Comparison of ENCODE assay signal across 8 cellular contexts in the genomic region with DNA sequence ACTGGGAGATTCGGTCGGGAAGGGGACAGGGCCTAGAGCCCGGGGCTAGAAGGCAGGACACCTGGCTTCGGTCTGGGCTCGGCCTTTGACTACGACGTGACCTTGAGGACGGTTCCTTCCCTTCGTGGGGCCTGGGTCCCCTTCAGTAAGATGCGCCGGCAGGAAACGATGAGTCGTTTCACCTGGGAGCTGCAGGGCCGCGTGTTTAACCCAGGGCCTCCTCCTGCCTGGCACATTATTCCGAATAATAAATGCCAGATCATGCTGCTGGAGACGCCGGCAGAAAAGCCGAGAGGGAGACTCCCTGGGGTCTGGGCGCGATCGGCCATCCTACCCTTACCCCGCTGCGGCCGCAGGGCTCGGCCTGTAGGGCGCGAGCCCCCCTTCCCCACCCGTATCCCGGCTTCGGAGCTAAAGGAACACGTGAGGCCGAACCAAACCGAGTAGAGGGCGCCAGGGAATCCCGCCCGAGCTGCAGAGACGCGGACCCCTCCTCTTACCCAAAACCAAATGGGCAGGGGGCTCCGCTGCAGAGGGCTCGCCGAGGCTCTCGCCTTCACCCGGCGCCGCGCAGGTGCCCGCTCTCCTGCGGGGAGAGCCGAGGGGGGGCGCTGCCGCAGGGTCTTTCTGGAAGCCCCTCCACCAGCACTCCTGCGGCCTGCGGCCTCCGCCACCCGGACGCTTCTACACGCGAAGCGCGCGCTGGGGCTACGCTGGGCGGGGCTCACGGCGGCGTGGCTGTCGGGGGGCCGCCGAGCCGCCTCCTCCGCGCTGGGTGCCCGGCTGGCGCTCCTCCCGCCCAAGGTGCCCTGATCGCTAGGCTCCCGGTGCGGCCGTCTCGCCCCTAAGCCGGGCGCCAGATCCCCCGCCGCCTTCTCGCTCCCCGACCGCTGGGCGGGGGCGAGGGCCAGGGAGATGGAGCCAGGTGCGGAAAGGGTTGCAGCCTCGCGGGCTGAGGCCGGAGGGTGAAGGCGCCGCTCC. TPM values are rescaled to one million over a fixed set of nuclear protein-coding genes. Genes with fewer than 3 reads are reported as not detected.
DNase-seq lines count a peak whose midpoint lies in the region; ATAC-seq and TF ChIP-seq lines count a peak whose summit lies in the region.

A gene with protein sequence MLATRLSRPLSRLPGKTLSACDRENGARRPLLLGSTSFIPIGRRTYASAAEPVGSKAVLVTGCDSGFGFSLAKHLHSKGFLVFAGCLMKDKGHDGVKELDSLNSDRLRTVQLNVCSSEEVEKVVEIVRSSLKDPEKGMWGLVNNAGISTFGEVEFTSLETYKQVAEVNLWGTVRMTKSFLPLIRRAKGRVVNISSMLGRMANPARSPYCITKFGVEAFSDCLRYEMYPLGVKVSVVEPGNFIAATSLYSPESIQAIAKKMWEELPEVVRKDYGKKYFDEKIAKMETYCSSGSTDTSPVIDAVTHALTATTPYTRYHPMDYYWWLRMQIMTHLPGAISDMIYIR (minus strand): TSS at position 688 of the 981 bp plus-strand sequence. CDS start 9,525 bp downstream, outside the sequence.

- POLR2A ChIA-PET in MCF 10A (lab: Yijun Ruan, JAX), result interaction anchor here (0.7 to 4.9 kb wide), 10 partner anchors 12 to 688 kb away, joined by 3 to 34 read pairs (median 3); partner anchors contain the start of gene SENP5

- peak within 1 kb of the TSS; percentile 80 for H3K9ac ChIP-seq in ES-I3 (ENCODE audit: low read depth, low read length)

- no peaks in the 10 kb centered on the region for H3K27me3 ChIP-seq in kidney epithelial cell (ENCODE audit: control insufficient read depth, insufficient read depth, low read length)

- H3K9me3 ChIP-seq in ES-I3 (ENCODE audit: control insufficient read depth, insufficient read depth, low read length), result no peaks in the 10 kb centered on the region; the same call in 1 of the 2 replicates

- no peaks in the 10 kb centered on the region for H3K4me1 ChIP-seq in ES-I3 (ENCODE audit: insufficient read depth, low read length)

- no peaks in the 10 kb centered on the region for H3K36me3 Mint-ChIP-seq in MCF 10A (ENCODE audit: insufficient read depth, unreplicated experiment)

- H3K27me3 Mint-ChIP-seq in MCF 10A (ENCODE audit: insufficient read depth, unreplicated experiment), result peaks cover 11% of the 10 kb centered on the region

- intact Hi-C loops in MCF 10A (cut with micrococcal nuclease), result loop anchor here (2.0 kb wide), 1 partner anchor 39 kb away; no protein-coding TSS in a partner anchor

- H3K27ac Mint-ChIP-seq in MCF 10A (ENCODE audit: low read depth, unreplicated experiment), result peak within 1 kb of the TSS; percentile 81

- H3K9me3 Mint-ChIP-seq in MCF 10A (ENCODE audit: unreplicated experiment), result no peaks in the 10 kb centered on the region

- H3K4me1 Mint-ChIP-seq in MCF 10A (ENCODE audit: insufficient read depth, unreplicated experiment), result peaks cover 22% of the 10 kb centered on the region

- peak within 1 kb of the TSS; percentile 76 for H3K4me3 ChIP-seq in kidney epithelial cell (ENCODE audit: low read depth, low read length)

- TF ChIP-seq CTCF in MCF 10A (IDR thresholded peaks at IDR 0.05; ENCODE audit: unreplicated experiment), result no peak
- no peak for TF ChIP-seq CTCF in kidney epithelial cell (IDR thresholded peaks at IDR 0.05; ENCODE audit: insufficient read depth, low read length, poor library complexity, severe bottlenecking)

- ATAC-seq in GM18858 (IDR thresholded peaks at IDR 0.05; ENCODE audit: unreplicated experiment), result no peak

- DNase-seq in HCEC 1CT, result peak; percentile 5
- peak; percentile 22 for DNase-seq in NCI-H1048 (lab: John Stamatoyannopoulos, UW)
- DNase-seq in UCSD-AML1 (lab: John Stamatoyannopoulos, UW; ENCODE audit: unreplicated experiment), result peak; percentile 67
- DNase-seq in MCF 10A (ENCODE audit: unreplicated experiment), result peak; percentile 41
- no peak for DNase-seq in kidney epithelial cell (ENCODE audit: low read depth)
- peak; percentile 74 to 80 for DNase-seq in stimulated activated CD4-positive, alpha-beta T cell treated with anti-CD3 and anti-CD28 coated beads, Interleukin-2, amount 100 ng/mL, for 24 hours

- TSS peak; percentile 74 for BruUV-seq in MCF 10A (replicated peaks; lab: Mats Ljungman, UMichigan)

- CTCF ChIA-PET in MCF 10A (lab: Yijun Ruan, JAX), result interaction anchor here (0.6 to 0.9 kb wide), 3 partner anchors 10 to 899 kb away, joined by 3 to 4 read pairs (median 4); no protein-coding TSS in a partner anchor

- H3K36me3 ChIP-seq in ES-I3 (ENCODE audit: insufficient read depth, low read length) (no peaks in the 10 kb centered on the region), kidney epithelial cell (ENCODE audit: control insufficient read depth, insufficient read depth, low read length) (no peaks in the 10 kb centered on the region)

- peak within 1 kb of the TSS; percentile 85 for H3K4me3 Mint-ChIP-seq in MCF 10A (ENCODE audit: unreplicated experiment)

RNA-seq across cellular contexts. Expression of the gene that starts here (rescaled TPM):
- 38.6 and 41.9 TPM in 2 replicates for total RNA-seq in MCF 10A (2022)
- 14.1 and 17.0 TPM in 2 replicates for total RNA-seq in kidney epithelial cell
